Comparison of ENCODE assay signal across 12 cellular contexts in genomic region chr3:31165399-31165860, GRCh38.
A peak's percentile ranks its signal among the peaks of the same experiment; 100 is the strongest.
DNase-seq lines count a peak whose midpoint lies in the region; ATAC-seq and TF ChIP-seq lines count a peak whose summit lies in the region.
"Had no signal": no experiment of that assay in that cellular context is flagged by ENCODE, and none has a peak within 500 bp of the region (broad histone marks: within the 10 kb centered on the region; RNA-seq: fewer than 3 reads in every experiment).

No MANE protein-coding gene starts in this region.

- WGBS in smooth muscle cell (ENCODE audit: low lambda C conversion rate), result 12% methylated on average over 8 of the region's 8 CpGs

- no peaks in the 10 kb centered on the region for H3K27me3 Mint-ChIP-seq in effector memory CD8-positive, alpha-beta T cell
- H3K27me3 Mint-ChIP-seq: T-cell had no signal

- peak overlapping the region; percentile 74 for H3K4me2 ChIP-seq in smooth muscle cell

- H3K4me1 Mint-ChIP-seq in effector memory CD8-positive, alpha-beta T cell (ENCODE audit: low read depth in 2 of 2), result no peaks in the 10 kb centered on the region

- no peaks in the 10 kb centered on the region for H3K9me3 Mint-ChIP-seq in effector memory CD8-positive, alpha-beta T cell

- no peaks in the 10 kb centered on the region for H3K79me2 ChIP-seq in smooth muscle cell (ENCODE audit: low read depth)

- H3K4me3 Mint-ChIP-seq in effector memory CD8-positive, alpha-beta T cell, result no peak overlapping the region
- H3K4me3 Mint-ChIP-seq: activated CD8-positive, alpha-beta T cell treated with anti-CD3 and anti-CD28 coated beads, Interleukin-2, amount 10 ng/mL, durations not matched to agents 7 days and 5 days; T-cell had no signal

- H3K36me3 Mint-ChIP-seq in effector memory CD8-positive, alpha-beta T cell (ENCODE audit: insufficient read depth), result no peaks in the 10 kb centered on the region
- H3K36me3 Mint-ChIP-seq: T-cell had no signal

- H3K4me1 ChIP-seq in SJSA1 (replicated peaks), result peaks cover 26% of the 10 kb centered on the region
- peaks cover 19% of the 10 kb centered on the region for H3K4me1 ChIP-seq in smooth muscle cell (ENCODE audit: low read depth)

- H3K9me3 ChIP-seq in SJSA1 (replicated peaks) (no peaks in the 10 kb centered on the region), smooth muscle cell (replicated peaks; ENCODE audit: low read depth) (no peaks in the 10 kb centered on the region)
- H3K9me3 ChIP-seq: tibial nerve had no signal

- peak overlapping the region; percentile 68 for H3K27ac ChIP-seq in SJSA1
- peak overlapping the region; percentile 44 for H3K27ac ChIP-seq in smooth muscle cell (ENCODE audit: low read depth)

- no peak for ATAC-seq in effector memory CD8-positive, alpha-beta T cell (replicated peaks)
- no peak for ATAC-seq in HG02981 (IDR thresholded peaks at IDR 0.05; ENCODE audit: unreplicated experiment)
- ATAC-seq: activated CD8-positive, alpha-beta T cell treated with anti-CD3 and anti-CD28 coated beads, Interleukin-2, amount 10 ng/mL, durations not matched to agents 7 days and 5 days; T-cell had no signal

- H3K27ac Mint-ChIP-seq in effector memory CD8-positive, alpha-beta T cell, result no peak overlapping the region
- H3K27ac Mint-ChIP-seq: activated CD8-positive, alpha-beta T cell treated with anti-CD3 and anti-CD28 coated beads, Interleukin-2, amount 10 ng/mL, durations not matched to agents 7 days and 5 days; T-cell had no signal

- TF ChIP-seq CTCF in smooth muscle cell (IDR thresholded peaks at IDR 0.05; ENCODE audit: borderline replicate concordance, insufficient read depth, poor library complexity, severe bottlenecking), result no peak

- no peak overlapping the region for H3K9ac ChIP-seq in smooth muscle cell (ENCODE audit: low read depth)

- H3K36me3 ChIP-seq in SJSA1 (no peaks in the 10 kb centered on the region), smooth muscle cell (ENCODE audit: low read depth) (no peaks in the 10 kb centered on the region)
- H3K36me3 ChIP-seq: tibial nerve had no signal

- no peaks in the 10 kb centered on the region for H4K20me1 ChIP-seq in smooth muscle cell (ENCODE audit: low read depth)

- H3F3A ChIP-seq in smooth muscle cell (ENCODE audit: low read depth), result peaks cover 12% of the 10 kb centered on the region

- DNase-seq in NCI-H146 (lab: John Stamatoyannopoulos, UW), result peak; percentile 8
- DNase-seq in NCI-H146 treated with DMSO at 0.1 percent for 48 hours (lab: John Stamatoyannopoulos, UW; ENCODE audit: unreplicated experiment), result no peak
- peak in 1 of 2 experiments; percentile 15 for DNase-seq in SJSA1 (ENCODE audit: low read depth in 1 of 2, low spot score in 2 of 2)
- peak; percentile 47 for DNase-seq in iris pigment epithelial cell (ENCODE audit: low read depth)
- no peak for DNase-seq in smooth muscle cell (lab: John Stamatoyannopoulos, UW; ENCODE audit: unreplicated experiment)
- no peak for DNase-seq in SW 1271 (lab: John Stamatoyannopoulos, UW)
- DNase-seq in effector memory CD8-positive, alpha-beta T cell, result no peak
- DNase-seq: activated CD8-positive, alpha-beta T cell treated with anti-CD3 and anti-CD28 coated beads, Interleukin-2, amount 10 ng/mL, durations not matched to agents 7 days and 5 days; amygdala; T-cell had no signal

- no peak overlapping the region for H3K4me3 ChIP-seq in SJSA1
- H3K4me3 ChIP-seq in smooth muscle cell, result no peak overlapping the region
- H3K4me3 ChIP-seq: tibial nerve had no signal

- H2AFZ ChIP-seq in smooth muscle cell (ENCODE audit: low read depth), result peak overlapping the region; percentile 69

- H3K27me3 ChIP-seq in SJSA1 (replicated peaks) (no peaks in the 10 kb centered on the region), smooth muscle cell (ENCODE audit: low read depth) (no peaks in the 10 kb centered on the region)
- H3K27me3 ChIP-seq: tibial nerve had no signal

Comparison
In these comparisons a context has a peak if more than half of its experiments do, and no peak if none do; other contexts are left out.
1. DNase-seq: peak in NCI-H146 (single experiment) and iris pigment epithelial cell (single experiment); none in NCI-H146 treated with DMSO at 0.1 percent for 48 hours (single experiment), smooth muscle cell (single experiment), SW 1271 (0 of 2) and effector memory CD8-positive, alpha-beta T cell (0 of 3).